Comparison of ENCODE assay signal across 9 cellular contexts in genomic region chr22:17999851-18000250, GRCh38. TPM values are rescaled to one million over a fixed set of nuclear protein-coding genes. Genes with fewer than 3 reads are reported as not detected.
DNase-seq lines count a peak whose midpoint lies in the region; ATAC-seq, FAIRE-seq and TF ChIP-seq lines count a peak whose summit lies in the region.
"Had no signal": no experiment of that assay in that cellular context is flagged by ENCODE, and none has a peak within 500 bp of the region (broad histone marks: within the 10 kb centered on the region; RNA-seq: fewer than 3 reads in every experiment).

No MANE protein-coding gene starts in this region.

- H3K4me1 ChIP-seq in Panc1 (ENCODE audit: control insufficient read depth, insufficient read depth, low read length) (peaks cover 8% of the 10 kb centered on the region), esophagus muscularis mucosa (peaks cover 27 to 45% (median 39%) of the 10 kb centered on the region in 4 donors), rectal smooth muscle tissue (ENCODE audit: control insufficient read depth, insufficient read depth, low read length) (peaks cover 7% of the 10 kb centered on the region)

- H3K9me3 ChIP-seq in Panc1 (ENCODE audit: control insufficient read depth, insufficient read depth, low read depth, low read length) (no peaks in the 10 kb centered on the region), esophagus muscularis mucosa (no peaks in the 10 kb centered on the region)

- H3K9ac ChIP-seq in rectal smooth muscle tissue (ENCODE audit: low read length): no peak overlapping the region

- H3K27ac ChIP-seq in Panc1 (ENCODE audit: low read length): no peak overlapping the region
- H3K27ac ChIP-seq in esophagus muscularis mucosa (replicated peaks in 1 of 4): peak overlapping the region; percentile 89 to 95 (median 92)
- H3K27ac ChIP-seq in rectal smooth muscle tissue (ENCODE audit: low read depth, low read length): no peak overlapping the region

- DNase-seq in Panc1 (ENCODE audit: low read depth, low spot score): no peak
- no peak for DNase-seq in esophagus muscularis mucosa (ENCODE audit: extremely low spot score)
- no peak for DNase-seq in amygdala (lab: John Stamatoyannopoulos, UW)
- no peak for DNase-seq in dedifferentiated amniotic fluid mesenchymal stem cell (ENCODE audit: extremely low spot score)
- DNase-seq in RCC 7860 (ENCODE audit: low spot score): no peak

- H3K36me3 ChIP-seq in Panc1 (ENCODE audit: control insufficient read depth, insufficient read depth, low read length): no peaks in the 10 kb centered on the region; the same call in 1 of the 2 replicates
- no peaks in the 10 kb centered on the region for H3K36me3 ChIP-seq in esophagus muscularis mucosa
- no peaks in the 10 kb centered on the region for H3K36me3 ChIP-seq in rectal smooth muscle tissue (ENCODE audit: control insufficient read depth, insufficient read depth, low read length)

- no peak for TF ChIP-seq EP300 in esophagus muscularis mucosa (IDR thresholded peaks at IDR 0.05)

- H3K27me3 ChIP-seq in Panc1 (ENCODE audit: control insufficient read depth, insufficient read depth, low read length) (no peaks in the 10 kb centered on the region), esophagus muscularis mucosa (no peaks in the 10 kb centered on the region), rectal smooth muscle tissue (ENCODE audit: control insufficient read depth, insufficient read depth, low read length) (no peaks in the 10 kb centered on the region)

- in situ Hi-C loops in Panc1 (cut with HindIII; ENCODE audit: low pct_unique_long_range_greater_than_20kb, low sequenced_read_pairs): no loop called here

- CTCF ChIA-PET in Panc1 (lab: Charles Lee): interaction anchor here (0.6 kb wide), 1 partner anchor 150 kb away, joined by 3 read pairs; the partner anchor contains the start of gene USP18

- BruUV-seq in Panc1 (replicated peaks; lab: Mats Ljungman, UMichigan): no TSS peak

- ATAC-seq in Panc1 (no peak), HG02678 (IDR thresholded peaks at IDR 0.05; ENCODE audit: unreplicated experiment) (no peak)

- no peak for FAIRE-seq in RCC 7860 (lab: Jason Lieb, UNC)
- FAIRE-seq: colon had no signal

- WGBS in esophagus muscularis mucosa: 58% methylated on average over 8 of the region's 8 CpGs

- POLR2A ChIA-PET in Panc1 (lab: Charles Lee): interaction anchor here (0.7 kb wide), 1 partner anchor 260 kb away, joined by 8 read pairs; no protein-coding TSS in a partner anchor

- TF ChIP-seq CTCF in GM12875 (IDR thresholded peaks at IDR 0.05; ENCODE audit: borderline replicate concordance, insufficient read depth, low read depth, low read length) (no peak), Panc1 (IDR thresholded peaks at IDR 0.05) (no peak), esophagus muscularis mucosa (IDR thresholded peaks at IDR 0.05) (no peak)

- intact Hi-C loops in Panc1 (cut with micrococcal nuclease; ENCODE audit: unreplicated experiment) (no loop called here), esophagus muscularis mucosa (cut with DNase I) (loop anchor here (2.0 to 5.0 kb wide), 3 partner anchors 77 to 168 kb away; partner anchors contain the start of gene PEX26)

- TF ChIP-seq POLR2A in esophagus muscularis mucosa (IDR thresholded peaks at IDR 0.05; ENCODE audit: low read depth): no peak

- H3K4me3 ChIP-seq in GM12875 (ENCODE audit: low read depth, low read length) (peak overlapping the region; percentile 67), Panc1 (ENCODE audit: low read depth in 2 of 2, low read length in 2 of 2) (peak overlapping the region; percentile 64 to 69), esophagus muscularis mucosa (peak overlapping the region; percentile 77 to 94 (median 89)), rectal smooth muscle tissue (ENCODE audit: low read length) (peak overlapping the region; percentile 64)

RNA-seq across cellular contexts. Expression of gene MICAL3, which starts 24.5 kb away (rescaled TPM):
- 47.1 TPM for total RNA-seq in Panc1 (2021; ENCODE audit: unreplicated experiment)
- polyA plus RNA-seq in Panc1 (2012; ENCODE audit: insufficient read length): 26.1 TPM
- total RNA-seq in esophagus muscularis mucosa: 10 to 100 TPM; 35.1 to 91.8 (median 67.8) TPM

Comparison
In these comparisons a context has a peak if more than half of its experiments do, and no peak if none do; other contexts are left out.
1. H3K27ac ChIP-seq: peak in esophagus muscularis mucosa (4 of 4); none in Panc1 (single experiment) and rectal smooth muscle tissue (single experiment).
2. Peak in every context shown above with its lines, with median percentiles within 50 percentile points of each other: H3K4me3 ChIP-seq.